In the genomic region with DNA sequence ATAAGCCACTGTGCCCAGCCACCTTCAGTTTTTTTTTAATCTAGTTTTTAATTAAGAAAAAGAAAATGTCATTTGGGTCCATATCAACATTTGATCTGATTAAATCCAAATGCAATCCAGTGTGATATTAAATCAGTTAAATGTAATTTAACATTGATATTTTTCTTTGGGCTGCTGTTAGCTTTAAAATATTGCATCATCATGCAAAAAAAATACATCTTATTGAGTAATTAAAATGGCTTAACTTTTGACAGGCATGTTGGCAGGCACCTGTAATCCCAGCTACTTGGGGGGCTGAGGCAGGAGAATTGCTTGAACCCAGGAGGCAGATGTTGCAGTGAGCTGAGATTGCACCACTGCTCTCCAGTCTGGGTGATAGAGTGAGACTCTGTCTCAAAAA, we compare ENCODE assay signal across 27 cellular contexts. TPM values are rescaled to one million over a fixed set of nuclear protein-coding genes. Genes with fewer than 3 reads are reported as not detected.
A peak's percentile ranks its signal among the peaks of the same experiment; 100 is the strongest.
DNase-seq lines count a peak whose midpoint lies in the region; ATAC-seq, FAIRE-seq and TF ChIP-seq lines count a peak whose summit lies in the region.
"Had no signal": no experiment of that assay in that cellular context is flagged by ENCODE, and none has a peak within 500 bp of the region (broad histone marks: within the 10 kb centered on the region; RNA-seq: fewer than 3 reads in every experiment).

No MANE protein-coding gene starts in this region.

- intact Hi-C loops in IMR-90 (cut with micrococcal nuclease): no loop called here
- intact Hi-C loops in K562 (cut with micrococcal nuclease): loop anchor here (10.0 kb wide), 1 partner anchor 59 kb away; no protein-coding TSS in a partner anchor

- no peak for ATAC-seq in SK-N-SH treated with all-trans-retinoic acid at 6 μM for 48 hours
- ATAC-seq in IMR-90 (ENCODE audit: low read depth): no peak
- no peak for ATAC-seq in K562
- ATAC-seq: A549, GM12878 had no signal

- no peaks in the 10 kb centered on the region for H4K20me1 ChIP-seq in SK-N-SH (ENCODE audit: insufficient read depth)
- no peaks in the 10 kb centered on the region for H4K20me1 ChIP-seq in IMR-90 (ENCODE audit: insufficient read depth, low read length)
- no peaks in the 10 kb centered on the region for H4K20me1 ChIP-seq in K562 (replicated peaks; ENCODE audit: control insufficient read depth, insufficient read depth, low read length)
- H4K20me1 ChIP-seq: BLaER1 had no signal

- no TSS peak for BruUV-seq in IMR-90 (replicated peaks; lab: Mats Ljungman, UMichigan)
- BruUV-seq in K562 (replicated peaks; lab: Mats Ljungman, UMichigan): no TSS peak

- H3K27me3 ChIP-seq in SK-N-SH (ENCODE audit: insufficient read depth) (no peaks in the 10 kb centered on the region), IMR-90 (ENCODE audit: control insufficient read depth, insufficient read depth, low read length) (no peaks in the 10 kb centered on the region), K562 (ENCODE audit: control insufficient read depth in 2 of 2, insufficient read depth in 2 of 2, low read length in 2 of 2) (no peaks in the 10 kb centered on the region)
- H3K27me3 ChIP-seq: BE2C, BLaER1 had no signal

- H3K9me3 Mint-ChIP-seq in neural crest cell (no peaks in the 10 kb centered on the region), type B pancreatic cell (no peaks in the 10 kb centered on the region), immature natural killer cell (no peaks in the 10 kb centered on the region)
- H3K9me3 Mint-ChIP-seq: CD14-positive monocyte; CD4-positive, alpha-beta memory T cell; CD4-positive, CD25-positive, alpha-beta regulatory T cell; CD8-positive, alpha-beta memory T cell had no signal

- no peaks in the 10 kb centered on the region for H3K4me1 ChIP-seq in SK-N-SH (ENCODE audit: control insufficient read depth in 1 of 2, insufficient read depth in 2 of 2, low read depth in 1 of 2, low read length in 1 of 2)
- H3K4me1 ChIP-seq in IMR-90 (ENCODE audit: control insufficient read depth, insufficient read depth, low read length): no peaks in the 10 kb centered on the region
- H3K4me1 ChIP-seq in K562 (replicated peaks in 1 of 2; ENCODE audit: control insufficient read depth in 2 of 2, insufficient read depth in 2 of 2, low read length in 2 of 2): no peaks in the 10 kb centered on the region
- H3K4me1 ChIP-seq: A549, BE2C, BLaER1 had no signal

- no peak overlapping the region for H2BK20ac ChIP-seq in IMR-90 (ENCODE audit: low read depth, low read length)

- H3K4me3 ChIP-seq in SK-N-SH (ENCODE audit: low read depth in 2 of 2, low read length in 1 of 2) (no peak overlapping the region), IMR-90 (ENCODE audit: insufficient read depth, low read depth, low read length) (no peak overlapping the region), K562 (no peak overlapping the region)
- H3K4me3 ChIP-seq: A549, BLaER1, GM12878 had no signal

- no peak for TF ChIP-seq POLR2A in IMR-90 (IDR thresholded peaks at IDR 0.05; ENCODE audit: low read depth, low read length)
- no peak for TF ChIP-seq POLR2A in K562 (conservative IDR thresholded peaks at IDR 0.05)

- H2AFZ ChIP-seq in SK-N-SH (ENCODE audit: low read depth): no peak overlapping the region
- H2AFZ ChIP-seq in IMR-90 (replicated peaks; ENCODE audit: low read length, poor library complexity): no peak overlapping the region
- no peak overlapping the region for H2AFZ ChIP-seq in K562 (ENCODE audit: low read depth, low read length)

- H3K79me1 ChIP-seq in IMR-90 (ENCODE audit: low read depth in 1 of 2, low read length in 2 of 2): peaks cover 0 to 3% of the 10 kb centered on the region in 2 experiments; a peak in 2 of 4 replicates

- POLR2A ChIA-PET in SK-N-SH (lab: Yijun Ruan, JAX): no interaction called here
- POLR2A ChIA-PET in IMR-90 (lab: Charles Lee; ENCODE audit: unreplicated experiment): no interaction called here
- POLR2A ChIA-PET in K562 (lab: Yijun Ruan, JAX): interaction anchor here (1.3 kb wide), 1 partner anchor 17 kb away, joined by 4 read pairs; no protein-coding TSS in a partner anchor

- dilution Hi-C loops in IMR-90 (cut with HindIII; ENCODE audit: low sequenced_read_pairs, unreplicated experiment): no loop called here

- H3K36me3 Mint-ChIP-seq in neural crest cell (ENCODE audit: low read depth) (peaks cover 14% of the 10 kb centered on the region), type B pancreatic cell (peaks cover 26% of the 10 kb centered on the region), immature natural killer cell (peaks cover 9 to 14% (median 10%) of the 10 kb centered on the region in 3 donors)

- H3K4me3 Mint-ChIP-seq in neural crest cell (no peak overlapping the region), type B pancreatic cell (no peak overlapping the region), immature natural killer cell (no peak overlapping the region)
- H3K4me3 Mint-ChIP-seq: CD14-positive monocyte; CD4-positive, alpha-beta memory T cell; CD4-positive, CD25-positive, alpha-beta regulatory T cell; CD8-positive, alpha-beta memory T cell had no signal

- no peak overlapping the region for H3K56ac ChIP-seq in IMR-90 (ENCODE audit: extremely low read depth, insufficient read depth, low read length)

- no peak overlapping the region for H2BK5ac ChIP-seq in IMR-90 (ENCODE audit: low read depth, low read length, poor library complexity, severe bottlenecking)

- TF ChIP-seq EP300 in SK-N-SH (IDR thresholded peaks at IDR 0.05; ENCODE audit: borderline replicate concordance in 1 of 2, low read depth in 1 of 2, low read length in 1 of 2) (no peak), K562 (IDR thresholded peaks at IDR 0.05; ENCODE audit: low read length) (no peak)

- H3F3A ChIP-seq in SK-N-SH (replicated peaks; ENCODE audit: insufficient read depth): no peaks in the 10 kb centered on the region

- H3K27ac Mint-ChIP-seq in neural crest cell (ENCODE audit: unreplicated experiment) (peak overlapping the region; percentile 27), type B pancreatic cell (no peak overlapping the region), immature natural killer cell (no peak overlapping the region)
- H3K27ac Mint-ChIP-seq: CD14-positive monocyte; CD4-positive, CD25-positive, alpha-beta regulatory T cell; CD8-positive, alpha-beta memory T cell had no signal

- H3K4me1 Mint-ChIP-seq in neural crest cell: no peaks in the 10 kb centered on the region
- H3K4me1 Mint-ChIP-seq in type B pancreatic cell (ENCODE audit: unreplicated experiment): no peaks in the 10 kb centered on the region
- H3K4me1 Mint-ChIP-seq in immature natural killer cell: no peaks in the 10 kb centered on the region
- H3K4me1 Mint-ChIP-seq: CD14-positive monocyte; CD8-positive, alpha-beta memory T cell had no signal

- H3K9me1 ChIP-seq in IMR-90 (ENCODE audit: insufficient read depth, low read length) (no peaks in the 10 kb centered on the region), K562 (ENCODE audit: control insufficient read depth, insufficient read depth, low read length) (no peaks in the 10 kb centered on the region)

- no peaks in the 10 kb centered on the region for H3K9me2 ChIP-seq in SK-N-SH

- H3K79me2 ChIP-seq in SK-N-SH (ENCODE audit: insufficient read depth): no peaks in the 10 kb centered on the region
- H3K79me2 ChIP-seq in K562 (ENCODE audit: control insufficient read depth, insufficient read depth, low read length): no peaks in the 10 kb centered on the region

- H3K27me3 Mint-ChIP-seq in neural crest cell (ENCODE audit: low read depth): no peaks in the 10 kb centered on the region
- H3K27me3 Mint-ChIP-seq in type B pancreatic cell: no peaks in the 10 kb centered on the region
- peaks cover 0 to 2% (median 0%) of the 10 kb centered on the region in 3 donors for H3K27me3 Mint-ChIP-seq in immature natural killer cell (ENCODE audit: low read depth in 3 of 3)
- H3K27me3 Mint-ChIP-seq: CD4-positive, alpha-beta memory T cell; CD4-positive, CD25-positive, alpha-beta regulatory T cell; CD8-positive, alpha-beta memory T cell had no signal

- CTCF ChIA-PET in SK-N-SH (lab: Yijun Ruan, JAX) (no interaction called here), IMR-90 (lab: Yijun Ruan, JAX) (no interaction called here), K562 (lab: Yijun Ruan, JAX; ENCODE audit: low intra/inter-chr PET ratio) (no interaction called here)

- H3K9ac ChIP-seq in SK-N-SH (no peak overlapping the region), IMR-90 (ENCODE audit: low read depth, low read length) (no peak overlapping the region), K562 (ENCODE audit: insufficient read depth in 1 of 2, low read depth in 2 of 2, low read length in 2 of 2) (no peak overlapping the region)
- H3K9ac ChIP-seq: BLaER1 had no signal

- H3K18ac ChIP-seq in IMR-90 (ENCODE audit: low read depth, low read length): no peak overlapping the region

- no peak overlapping the region for H3K4me2 ChIP-seq in SK-N-SH
- H3K4me2 ChIP-seq in IMR-90 (ENCODE audit: low read depth, low read length): no peak overlapping the region
- no peak overlapping the region for H3K4me2 ChIP-seq in K562 (ENCODE audit: insufficient read depth, low read length)
- H3K4me2 ChIP-seq: A549, BLaER1 had no signal

- no peak for DNase-seq in SK-N-SH
- DNase-seq in IMR-90: no peak
- no peak for DNase-seq in K562 (ENCODE audit: extremely low read depth in 1 of 4, low spot score in 3 of 4)
- no peak for DNase-seq in neural crest cell (ENCODE audit: low read depth, low spot score)
- no peak for DNase-seq in type B pancreatic cell (ENCODE audit: extremely low spot score, unreplicated experiment)
- no peak for DNase-seq in immature natural killer cell
- DNase-seq: BE2C; C1 segment of cervical spinal cord; CD4-positive, alpha-beta memory T cell; CD4-positive, CD25-positive, alpha-beta regulatory T cell; CD8-positive, alpha-beta memory T cell; COR-L47; DMS 273 treated with DMSO at 0.1 percent for 48 hours; DMS153; DMS53; DMS79; DND-41; EL; GDM1 had no signal

- H3K4ac ChIP-seq in IMR-90 (ENCODE audit: low read depth, low read length): no peak overlapping the region

- H3K9me3 ChIP-seq in SK-N-SH (no peaks in the 10 kb centered on the region), IMR-90 (ENCODE audit: control insufficient read depth, insufficient read depth, low read length) (no peaks in the 10 kb centered on the region), K562 (replicated peaks; ENCODE audit: control insufficient read depth, insufficient read depth, low read depth, low read length) (no peaks in the 10 kb centered on the region)
- H3K9me3 ChIP-seq: A549, BE2C, BLaER1 had no signal

- in situ Hi-C loops in IMR-90 (cut with MboI; ENCODE audit: low sequenced_read_pairs) (no loop called here), K562 (cut with MboI) (no loop called here)

- no peak overlapping the region for H3K23ac ChIP-seq in IMR-90 (ENCODE audit: low read depth, low read length)

- no peak overlapping the region for H4K5ac ChIP-seq in IMR-90 (ENCODE audit: low read depth, low read length)

- H2BK120ac ChIP-seq in IMR-90 (ENCODE audit: low read depth, low read length): no peak overlapping the region

- H4K8ac ChIP-seq in IMR-90 (ENCODE audit: low read depth in 2 of 2, low read length in 2 of 2): no peak overlapping the region

- TF ChIP-seq CTCF in SK-N-SH (IDR thresholded peaks at IDR 0.05): no peak
- no peak for TF ChIP-seq CTCF in IMR-90 (conservative IDR thresholded peaks at IDR 0.05; ENCODE audit: low read depth, low read length)
- TF ChIP-seq CTCF in K562 (IDR thresholded peaks at IDR 0.05 in 2 of 3, conservative IDR thresholded peaks at IDR 0.05 in 1 of 3; ENCODE audit: insufficient read depth in 2 of 3, low read depth in 1 of 3, low read length in 3 of 3): no peak
- TF ChIP-seq CTCF in neural crest cell (conservative IDR thresholded peaks at IDR 0.05): no peak
- no peak for TF ChIP-seq CTCF in type B pancreatic cell (conservative IDR thresholded peaks at IDR 0.05)

- H2AK9ac ChIP-seq in IMR-90 (replicated peaks; ENCODE audit: low read depth, low read length, poor library complexity): no peak overlapping the region

- H3K14ac ChIP-seq in IMR-90 (replicated peaks; ENCODE audit: low read depth, low read length): no peak overlapping the region

- H3K36me3 ChIP-seq in SK-N-SH (replicated peaks in 1 of 2; ENCODE audit: control insufficient read depth in 1 of 2, insufficient read depth in 2 of 2, low read length in 1 of 2) (peaks cover 0 to 15% of the 10 kb centered on the region in 2 experiments), IMR-90 (ENCODE audit: control insufficient read depth, insufficient read depth, low read length) (peaks cover 1% of the 10 kb centered on the region; the same call in 1 of the 2 replicates), K562 (ENCODE audit: control insufficient read depth, insufficient read depth, low read length) (peaks cover 56% of the 10 kb centered on the region)

- TF ChIP-seq RAD21 in SK-N-SH (IDR thresholded peaks at IDR 0.05; ENCODE audit: low read length): no peak
- TF ChIP-seq RAD21 in IMR-90 (IDR thresholded peaks at IDR 0.05; ENCODE audit: low read length): no peak
- TF ChIP-seq RAD21 in K562 (CRISPR knock-in tag; conservative IDR thresholded peaks at IDR 0.05 in 1 of 2, IDR thresholded peaks at IDR 0.05 in 1 of 2): no peak

- FAIRE-seq in K562 (lab: Jason Lieb, UNC): no peak
- FAIRE-seq: A549, GM12878, GM12892, GM18507 had no signal

- no peak overlapping the region for H2BK15ac ChIP-seq in IMR-90 (ENCODE audit: low read depth, low read length)

- H2AK5ac ChIP-seq in IMR-90 (ENCODE audit: low read depth, low read length): no peak overlapping the region

- H4K91ac ChIP-seq in IMR-90 (ENCODE audit: insufficient read depth, low read depth, low read length): no peak overlapping the region

- H3K27ac ChIP-seq in SK-N-SH (ENCODE audit: low read depth in 2 of 2, low read length in 1 of 2) (no peak overlapping the region), IMR-90 (ENCODE audit: insufficient read depth, low read length) (no peak overlapping the region), K562 (ENCODE audit: extremely low read depth, low read depth, low read length) (no peak overlapping the region)
- H3K27ac ChIP-seq: 22Rv1, A549, BLaER1 had no signal

RNA-seq across cellular contexts. Expression of a gene that starts 22.7 kb away (rescaled TPM):
- 0.08 and 0.37 TPM in 2 replicates for polyA plus RNA-seq in SK-N-SH (2012; rRNA removed)
- polyA plus RNA-seq in SK-N-SH (2012; cell fraction: cytosol; rRNA removed): 0.13 and 0.19 TPM in 2 replicates
- 0.52 and 1.5 TPM in 2 replicates for polyA plus RNA-seq in SK-N-SH (2012; cell fraction: nucleus; rRNA removed)
- 0.36 and 0.83 TPM in 2 replicates for total RNA-seq in IMR-90 (2012; rRNA removed)
- 0.19 TPM in 2 replicates for polyA plus RNA-seq in IMR-90 (2012; rRNA removed)
- polyA plus RNA-seq in IMR-90 (2012; cell fraction: cytosol; rRNA removed): not detected in 2 replicates
- 0.07 and 1.3 TPM in 2 replicates for polyA plus RNA-seq in IMR-90 (2012; cell fraction: nucleus; rRNA removed; ENCODE audit: low replicate concordance)
- total RNA-seq in K562 (2011; cell fraction: chromatin; rRNA removed; ENCODE audit: low replicate concordance): 5.8 and 23.2 TPM in 2 replicates
- 2.5 and 4.6 TPM in 2 replicates for total RNA-seq in K562 (2011; cell fraction: nucleolus; rRNA removed)
- 10.0 and 24.3 TPM in 2 replicates for total RNA-seq in K562 (2011; cell fraction: nucleoplasm; rRNA removed)
- 0.69 and 0.86 TPM in 2 replicates for total RNA-seq in K562 (2014; rRNA removed)
- 1.5 and 2.1 TPM in 2 replicates for total RNA-seq in K562 (2014; rRNA removed; fragmentation: Illumina TruSeq; extraction: Trizol)
- total RNA-seq in K562 (2015; rRNA removed; fragmentation: Illumina TruSeq; extraction: Trizol): 1.4 TPM in 2 replicates
- 0.73 and 0.83 TPM in 2 replicates for total RNA-seq in K562 (2021)
- polyA plus RNA-seq in K562 (2011; rRNA removed): 0.99 and 1.4 TPM in 2 replicates
- polyA plus RNA-seq in K562 (2011; cell fraction: cytosol; rRNA removed): 0.06 and 0.38 TPM in 2 replicates
- polyA plus RNA-seq in K562 (2011; cell fraction: nucleus; rRNA removed): 1.1 and 2.6 TPM in 2 replicates
- polyA plus RNA-seq in K562 (2012): 0.09 and 0.61 TPM in 2 replicates
- 0.31 and 0.40 TPM in 2 replicates for polyA plus RNA-seq in K562 (2014; fragmentation: Illumina TruSeq; extraction: Trizol)
- under 1 TPM; 0.21 to 0.22 TPM for polyA plus RNA-seq in K562 (2014; fragmentation: Nextera tagmentation; extraction: Ambion mirVana)
- polyA plus RNA-seq in K562 (2014; rRNA removed): 0.24 and 0.53 TPM in 2 replicates
- 9.4 and 11.8 TPM in 2 replicates for polyA minus RNA-seq in K562 (2011; rRNA and poly(A)+ RNA removed)
- 0.76 TPM in 1 of 2 replicates, not detected in the other for polyA minus RNA-seq in K562 (2011; cell fraction: cytosol; rRNA and poly(A)+ RNA removed)
- 7.0 and 10.7 TPM in 2 replicates for polyA minus RNA-seq in K562 (2011; cell fraction: nucleus; rRNA and poly(A)+ RNA removed)
- total RNA-seq in neural crest cell: 0.19 and 0.34 TPM in 2 replicates
- 1.1 and 1.3 TPM in 2 replicates for total RNA-seq in type B pancreatic cell (ENCODE audit: low replicate concordance)
- polyA plus RNA-seq in immature natural killer cell: 10 to 100 TPM in 1 of 3 donors, 1 to 10 TPM in 1, not detected in 1; 4.4 to 13.5 TPM
